Comparison of ENCODE assay signal across 14 cellular contexts in genomic region chr15:36465304-36465703, GRCh38.
DNase-seq lines count a peak whose midpoint lies in the region; ATAC-seq and TF ChIP-seq lines count a peak whose summit lies in the region.
"Had no signal": no experiment of that assay in that cellular context is flagged by ENCODE, and none has a peak within 500 bp of the region (broad histone marks: within the 10 kb centered on the region; RNA-seq: fewer than 3 reads in every experiment).

No MANE protein-coding gene starts in this region.

- no peak for ATAC-seq in HG02571 (IDR thresholded peaks at IDR 0.05; ENCODE audit: unreplicated experiment)
- no peak for ATAC-seq in GM21619 (IDR thresholded peaks at IDR 0.05; ENCODE audit: unreplicated experiment)
- ATAC-seq: A549 had no signal

- H3K4me1 ChIP-seq in colonic mucosa, result no peaks in the 10 kb centered on the region
- H3K4me1 ChIP-seq: A549, BE2C had no signal

- peak; percentile 37 for DNase-seq in LHCN-M2 (ENCODE audit: low read depth)
- DNase-seq in NCI-H69 (lab: John Stamatoyannopoulos, UW), result peak; percentile 25
- peak; percentile 14 for DNase-seq in choroid plexus epithelial cell (ENCODE audit: low read depth)
- DNase-seq in activated gamma-delta T cell (lab: John Stamatoyannopoulos, UW), result no peak
- no peak for DNase-seq in colonic mucosa
- DNase-seq: BE2C; CD4-positive, alpha-beta memory T cell; DND-41; GF-D8; GM23248 had no signal

- H3K36me3 ChIP-seq in colonic mucosa, result no peaks in the 10 kb centered on the region
- H3K36me3 ChIP-seq: BE2C had no signal

- no peaks in the 10 kb centered on the region for H3K9me3 ChIP-seq in colonic mucosa
- H3K9me3 ChIP-seq: BE2C had no signal

- intact Hi-C loops in colonic mucosa (cut with DNase I), result no loop called here

- no peak overlapping the region for H3K27ac ChIP-seq in colonic mucosa
- H3K27ac ChIP-seq: A549, C4-2B, GM23248 had no signal

- TF ChIP-seq CTCF in choroid plexus epithelial cell (conservative IDR thresholded peaks at IDR 0.05; ENCODE audit: low read depth, low read length), result no peak
- TF ChIP-seq CTCF in colonic mucosa (IDR thresholded peaks at IDR 0.05), result no peak

- H3K9ac ChIP-seq in colonic mucosa (ENCODE audit: low read depth in 2 of 2, low read length in 2 of 2), result no peak overlapping the region
- H3K9ac ChIP-seq: GM23248 had no signal

- no peaks in the 10 kb centered on the region for H3K27me3 ChIP-seq in colonic mucosa
- H3K27me3 ChIP-seq: BE2C had no signal

- H3K4me3 ChIP-seq in choroid plexus epithelial cell (ENCODE audit: low read depth, low read length), result no peak overlapping the region
- H3K4me3 ChIP-seq in colonic mucosa, result no peak overlapping the region
- H3K4me3 ChIP-seq: A549, GM23248 had no signal

Comparison
In these comparisons a context has a peak if more than half of its experiments do, and no peak if none do; other contexts are left out.
1. DNase-seq: peak in LHCN-M2 (single experiment), NCI-H69 (single experiment) and choroid plexus epithelial cell (single experiment); none in activated gamma-delta T cell (single experiment) and colonic mucosa (single experiment).